ENCODE assay signal across 1 cellular context in genomic region chr5:74641014-74641777, GRCh38.
TF ChIP-seq lines count a peak whose summit lies in the region.

No MANE protein-coding gene starts in this region.

TF ChIP-seq in HEK293, 187 proteins besides CTCF, POLR2A, EP300 and RAD21 (continued from another document and continues in another):
- TF ChIP-seq ZNF791 (tag by site-specific recombination; IDR thresholded peaks at IDR 0.05) (no peak), ZNF621 (tag by site-specific recombination; IDR thresholded peaks at IDR 0.05) (no peak), BCL6B (tag by site-specific recombination; IDR thresholded peaks at IDR 0.05) (no peak), HIC1 (tag by site-specific recombination; IDR thresholded peaks at IDR 0.05) (peak; percentile 34; the same call in 1 of the 2 replicates), ZNF335 (tag by site-specific recombination; conservative IDR thresholded peaks at IDR 0.05) (peak; percentile 95), ZNF777 (tag by site-specific recombination; IDR thresholded peaks at IDR 0.05; ENCODE audit: borderline replicate concordance) (no peak), ZNF302 (tag by site-specific recombination; IDR thresholded peaks at IDR 0.05; ENCODE audit: low read depth) (no peak), ZNF2 (tag by site-specific recombination; IDR thresholded peaks at IDR 0.05) (no peak), ZNF658 (tag by site-specific recombination; IDR thresholded peaks at IDR 0.05) (no peak), ZNF571 (tag by site-specific recombination; IDR thresholded peaks at IDR 0.05) (no peak), ZNF169 (tag by site-specific recombination; IDR thresholded peaks at IDR 0.05) (no peak), ZNF248 (tag by site-specific recombination; IDR thresholded peaks at IDR 0.05) (no peak), ZNF549 (tag by site-specific recombination; IDR thresholded peaks at IDR 0.05) (no peak), ZNF311 (tag by site-specific recombination; IDR thresholded peaks at IDR 0.05; ENCODE audit: borderline replicate concordance) (no peak), ZEB2 (tag by site-specific recombination; IDR thresholded peaks at IDR 0.05) (no peak), ZNF174 (tag by site-specific recombination; IDR thresholded peaks at IDR 0.05) (no peak), ZBTB10 (tag by site-specific recombination; IDR thresholded peaks at IDR 0.05) (peak; percentile 75), YY2 (tag by site-specific recombination; IDR thresholded peaks at IDR 0.05) (no peak), MZF1 (tag by site-specific recombination; IDR thresholded peaks at IDR 0.05; ENCODE audit: borderline replicate concordance) (0 out of 2 replicates have a peak, but pooled peaks have one; percentile 10), PATZ1 (tag by site-specific recombination; IDR thresholded peaks at IDR 0.05) (peak; percentile 63), ZNF362 (tag by site-specific recombination; IDR thresholded peaks at IDR 0.05) (no peak), SCRT1 (tag by site-specific recombination; IDR thresholded peaks at IDR 0.05; ENCODE audit: borderline replicate concordance) (no peak), ZNF48 (tag by site-specific recombination; IDR thresholded peaks at IDR 0.05) (no peak), ZNF341 (tag by site-specific recombination; IDR thresholded peaks at IDR 0.05; ENCODE audit: low read depth) (no peak; the same call in 1 of the 2 replicates), KLF7 (tag by site-specific recombination; IDR thresholded peaks at IDR 0.05; ENCODE audit: borderline replicate concordance) (no peak; the same call in 1 of the 2 replicates), ZNF521 (tag by site-specific recombination; IDR thresholded peaks at IDR 0.05) (no peak), BCL11B (tag by site-specific recombination; IDR thresholded peaks at IDR 0.05; ENCODE audit: low read depth) (no peak), ZNF423 (tag by site-specific recombination; IDR thresholded peaks at IDR 0.05) (peak; percentile 71), ZFP37 (tag by site-specific recombination; IDR thresholded peaks at IDR 0.05) (no peak), TRIM28 (IDR thresholded peaks at IDR 0.05; ENCODE audit: borderline replicate concordance, low read length) (no peak), TSHZ1 (tag by site-specific recombination; IDR thresholded peaks at IDR 0.05; ENCODE audit: borderline replicate concordance) (no peak), PRDM2 (tag by site-specific recombination; IDR thresholded peaks at IDR 0.05; ENCODE audit: borderline replicate concordance) (no peak), ZNF114 (tag by site-specific recombination; IDR thresholded peaks at IDR 0.05) (no peak), ZSCAN23 (tag by site-specific recombination; IDR thresholded peaks at IDR 0.05) (no peak), FEZF1 (tag by site-specific recombination; IDR thresholded peaks at IDR 0.05) (no peak; the same call in 1 of the 2 replicates), ZNF16 (tag by site-specific recombination; IDR thresholded peaks at IDR 0.05; ENCODE audit: low read depth) (no peak), ZNF202 (tag by site-specific recombination; IDR thresholded peaks at IDR 0.05; ENCODE audit: borderline replicate concordance) (no peak), ZNF785 (tag by site-specific recombination; IDR thresholded peaks at IDR 0.05) (no peak), ZBTB44 (tag by site-specific recombination; IDR thresholded peaks at IDR 0.05) (0 out of 2 replicates have a peak, but pooled peaks have one; percentile 6), MYNN (tag by site-specific recombination; IDR thresholded peaks at IDR 0.05; ENCODE audit: borderline replicate concordance) (no peak), ZNF416 (tag by site-specific recombination; IDR thresholded peaks at IDR 0.05) (no peak), KLF9 (tag by site-specific recombination; IDR thresholded peaks at IDR 0.05; ENCODE audit: low read depth) (no peak), ZNF670 (tag by site-specific recombination; IDR thresholded peaks at IDR 0.05; ENCODE audit: low read depth) (no peak)
